Comparison of ENCODE assay signal across 28 cellular contexts in genomic region chr5:83877911-83878706, GRCh38.
A peak's percentile ranks its signal among the peaks of the same experiment; 100 is the strongest.
DNase-seq lines count a peak whose midpoint lies in the region; ATAC-seq lines count a peak whose summit lies in the region.
"Had no signal": no experiment of that assay in that cellular context is flagged by ENCODE, and none has a peak within 500 bp of the region (broad histone marks: within the 10 kb centered on the region; RNA-seq: fewer than 3 reads in every experiment).

No MANE protein-coding gene starts in this region.

- ATAC-seq in activated T-cell treated with anti-CD3 and anti-CD28 coated beads, Interleukin-2, amount 50 U/mL, for 4 hours, result no peak
- ATAC-seq in HG03175 (IDR thresholded peaks at IDR 0.05; ENCODE audit: unreplicated experiment), result no peak
- ATAC-seq: activated CD4-positive, CD25-positive, alpha-beta regulatory T cell treated with anti-CD3 and anti-CD28 coated beads, Interleukin-2, amount 50 U/mL, for 24 hours; activated CD8-positive, alpha-beta T cell treated with anti-CD3 and anti-CD28 coated beads for 36 hours; activated naive CD8-positive, alpha-beta T cell treated with anti-CD3 and anti-CD28 coated beads, Interleukin-2, amount 50 U/mL, for 24 hours; K562; Panc1 had no signal

- H3K27me3 Mint-ChIP-seq in activated T-cell treated with anti-CD3 and anti-CD28 coated beads, Interleukin-2, amount 50 U/mL, for 4 hours (ENCODE audit: low read depth), result no peaks in the 10 kb centered on the region
- H3K27me3 Mint-ChIP-seq: activated CD8-positive, alpha-beta T cell treated with anti-CD3 and anti-CD28 coated beads for 36 hours; CD4-positive, alpha-beta memory T cell had no signal

- DNase-seq in EH (ENCODE audit: low read depth), result peak; percentile 54
- peak; percentile 1 for DNase-seq in RPMI7951 (ENCODE audit: low read depth)
- DNase-seq in fibroblast of peridontal ligament (ENCODE audit: extremely low read depth), result peak; percentile 82
- peak; percentile 30 for DNase-seq in non-pigmented ciliary epithelial cell (ENCODE audit: low read depth)
- no peak for DNase-seq in NCI-H1048 (lab: John Stamatoyannopoulos, UW)
- no peak for DNase-seq in activated T-cell treated with anti-CD3 and anti-CD28 coated beads, Interleukin-2, amount 50 U/mL, for 4 hours
- no peak for DNase-seq in activated CD4-positive, alpha-beta T cell treated with anti-CD3 and anti-CD28 coated beads for 1 hour
- DNase-seq: activated CD8-positive, alpha-beta T cell treated with anti-CD3 and anti-CD28 coated beads for 36 hours; activated gamma-delta T cell; activated naive CD8-positive, alpha-beta T cell treated with anti-CD3 and anti-CD28 coated beads, Interleukin-2, amount 50 U/mL, for 24 hours; AML-193; CD4-positive, alpha-beta memory T cell; esophagus squamous epithelium; GDM1; MV-4-11; NCI-H187; NCI-H2171 treated with DMSO at 0.1 percent for 48 hours; NCI-H524; SJCRH30; stimulated activated CD4-positive, alpha-beta T cell treated with anti-CD3 and anti-CD28 coated beads, Interleukin-15, amount 100 ng/mL, for 24 hours; stimulated activated CD8-positive, alpha-beta memory T cell treated with anti-CD3 and anti-CD28 coated beads, Interleukin-4, amount 100 ng/mL, for 48 hours; T-helper 1 cell; trophoblast cell had no signal

- H3K36me3 Mint-ChIP-seq in activated T-cell treated with anti-CD3 and anti-CD28 coated beads, Interleukin-2, amount 50 U/mL, for 4 hours (ENCODE audit: insufficient read depth), result no peaks in the 10 kb centered on the region
- H3K36me3 Mint-ChIP-seq: CD4-positive, alpha-beta memory T cell had no signal

- H3K4me1 Mint-ChIP-seq in activated T-cell treated with anti-CD3 and anti-CD28 coated beads, Interleukin-2, amount 50 U/mL, for 4 hours (ENCODE audit: low read depth), result no peaks in the 10 kb centered on the region
- H3K4me1 Mint-ChIP-seq: activated naive CD8-positive, alpha-beta T cell treated with anti-CD3 and anti-CD28 coated beads, Interleukin-2, amount 50 U/mL, for 24 hours; CD4-positive, alpha-beta memory T cell; nephron had no signal

- H3K4me3 Mint-ChIP-seq in activated T-cell treated with anti-CD3 and anti-CD28 coated beads, Interleukin-2, amount 50 U/mL, for 4 hours, result no peak overlapping the region
- H3K4me3 Mint-ChIP-seq: activated CD8-positive, alpha-beta T cell treated with anti-CD3 and anti-CD28 coated beads for 36 hours; activated naive CD8-positive, alpha-beta T cell treated with anti-CD3 and anti-CD28 coated beads, Interleukin-2, amount 50 U/mL, for 24 hours; CD4-positive, alpha-beta memory T cell; nephron had no signal

- H3K9me3 Mint-ChIP-seq in activated T-cell treated with anti-CD3 and anti-CD28 coated beads, Interleukin-2, amount 50 U/mL, for 4 hours, result no peaks in the 10 kb centered on the region
- H3K9me3 Mint-ChIP-seq: activated CD8-positive, alpha-beta T cell treated with anti-CD3 and anti-CD28 coated beads for 36 hours; activated naive CD8-positive, alpha-beta T cell treated with anti-CD3 and anti-CD28 coated beads, Interleukin-2, amount 50 U/mL, for 24 hours; nephron had no signal

Comparison
In these comparisons a context has a peak if more than half of its experiments do, and no peak if none do; other contexts are left out.
1. DNase-seq: peak in EH (single experiment), RPMI7951 (single experiment), fibroblast of peridontal ligament (single experiment) and non-pigmented ciliary epithelial cell (single experiment); none in NCI-H1048 (single experiment), activated T-cell treated with anti-CD3 and anti-CD28 coated beads, Interleukin-2, amount 50 U/mL, for 4 hours (single experiment) and activated CD4-positive, alpha-beta T cell treated with anti-CD3 and anti-CD28 coated beads for 1 hour (single experiment).